1 cellular context compared by ENCODE assay signal in the genomic region with DNA sequence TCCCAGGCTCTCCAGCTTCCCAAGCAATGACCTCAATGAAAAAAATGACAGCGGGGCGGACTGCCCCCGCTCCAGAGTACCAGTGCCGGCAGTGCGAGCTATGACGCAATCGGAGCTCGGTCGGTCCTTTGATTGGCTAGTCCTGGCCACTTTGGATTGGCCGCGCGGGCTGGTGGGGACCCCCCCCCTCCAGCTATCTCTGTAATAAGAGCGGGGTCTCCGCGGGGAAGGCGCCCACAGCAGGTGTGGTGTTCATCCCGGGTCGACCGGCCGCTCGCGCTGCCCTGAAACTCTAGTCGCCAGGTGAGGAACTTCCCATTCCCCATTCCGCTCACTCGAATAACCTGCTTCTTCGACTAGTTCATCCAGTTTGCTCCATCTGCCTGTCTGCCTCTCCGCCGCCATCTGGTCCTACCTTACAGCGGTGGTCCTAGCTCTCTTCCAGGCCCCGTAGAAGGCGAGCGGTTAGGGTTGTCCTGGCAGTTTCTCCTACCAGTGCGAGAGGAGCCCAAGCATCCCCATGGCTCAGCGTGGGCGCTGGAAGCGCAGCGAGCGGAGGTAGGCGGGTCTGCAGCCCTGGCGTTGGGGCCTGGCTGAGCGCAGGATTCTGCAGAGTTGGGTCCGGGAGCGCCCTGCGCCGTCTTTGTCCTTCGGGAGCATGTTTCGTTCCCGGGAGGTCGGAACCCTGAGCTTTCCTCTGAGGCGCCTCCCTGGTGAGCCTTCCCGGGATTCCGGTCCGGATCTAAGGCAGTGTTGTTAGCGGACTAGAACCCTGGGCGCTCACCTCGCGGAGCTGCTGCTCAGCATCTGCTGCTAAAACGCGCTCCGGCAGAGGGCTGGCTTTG.
TF ChIP-seq lines count a peak whose summit lies in the region.

A gene with protein sequence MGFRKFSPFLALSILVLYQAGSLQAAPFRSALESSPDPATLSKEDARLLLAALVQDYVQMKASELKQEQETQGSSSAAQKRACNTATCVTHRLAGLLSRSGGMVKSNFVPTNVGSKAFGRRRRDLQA (plus strand): TSS at position 233 of the 845 bp plus-strand sequence. CDS start 1,126 bp downstream, outside the sequence.

TF ChIP-seq in HCT116, 20 proteins besides CTCF, POLR2A, EP300 and RAD21 (continued from another document):
- TF ChIP-seq CEBPB (IDR thresholded peaks at IDR 0.05; ENCODE audit: low read depth) (no peak), EZH2 (IDR thresholded peaks at IDR 0.05) (no peak), ZFX (IDR thresholded peaks at IDR 0.05) (no peak), ZNF274 (IDR thresholded peaks at IDR 0.05; ENCODE audit: low read depth, low read length) (no peak), EZH2phosphoT487 (IDR thresholded peaks at IDR 0.05; ENCODE audit: borderline replicate concordance) (no peak)
- TF ChIP-seq, protein P1, sequence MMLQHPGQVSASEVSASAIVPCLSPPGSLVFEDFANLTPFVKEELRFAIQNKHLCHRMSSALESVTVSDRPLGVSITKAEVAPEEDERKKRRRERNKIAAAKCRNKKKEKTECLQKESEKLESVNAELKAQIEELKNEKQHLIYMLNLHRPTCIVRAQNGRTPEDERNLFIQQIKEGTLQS (IDR thresholded peaks at IDR 0.05) = no peak
- TF ChIP-seq, protein P2, sequence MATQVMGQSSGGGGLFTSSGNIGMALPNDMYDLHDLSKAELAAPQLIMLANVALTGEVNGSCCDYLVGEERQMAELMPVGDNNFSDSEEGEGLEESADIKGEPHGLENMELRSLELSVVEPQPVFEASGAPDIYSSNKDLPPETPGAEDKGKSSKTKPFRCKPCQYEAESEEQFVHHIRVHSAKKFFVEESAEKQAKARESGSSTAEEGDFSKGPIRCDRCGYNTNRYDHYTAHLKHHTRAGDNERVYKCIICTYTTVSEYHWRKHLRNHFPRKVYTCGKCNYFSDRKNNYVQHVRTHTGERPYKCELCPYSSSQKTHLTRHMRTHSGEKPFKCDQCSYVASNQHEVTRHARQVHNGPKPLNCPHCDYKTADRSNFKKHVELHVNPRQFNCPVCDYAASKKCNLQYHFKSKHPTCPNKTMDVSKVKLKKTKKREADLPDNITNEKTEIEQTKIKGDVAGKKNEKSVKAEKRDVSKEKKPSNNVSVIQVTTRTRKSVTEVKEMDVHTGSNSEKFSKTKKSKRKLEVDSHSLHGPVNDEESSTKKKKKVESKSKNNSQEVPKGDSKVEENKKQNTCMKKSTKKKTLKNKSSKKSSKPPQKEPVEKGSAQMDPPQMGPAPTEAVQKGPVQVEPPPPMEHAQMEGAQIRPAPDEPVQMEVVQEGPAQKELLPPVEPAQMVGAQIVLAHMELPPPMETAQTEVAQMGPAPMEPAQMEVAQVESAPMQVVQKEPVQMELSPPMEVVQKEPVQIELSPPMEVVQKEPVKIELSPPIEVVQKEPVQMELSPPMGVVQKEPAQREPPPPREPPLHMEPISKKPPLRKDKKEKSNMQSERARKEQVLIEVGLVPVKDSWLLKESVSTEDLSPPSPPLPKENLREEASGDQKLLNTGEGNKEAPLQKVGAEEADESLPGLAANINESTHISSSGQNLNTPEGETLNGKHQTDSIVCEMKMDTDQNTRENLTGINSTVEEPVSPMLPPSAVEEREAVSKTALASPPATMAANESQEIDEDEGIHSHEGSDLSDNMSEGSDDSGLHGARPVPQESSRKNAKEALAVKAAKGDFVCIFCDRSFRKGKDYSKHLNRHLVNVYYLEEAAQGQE (IDR thresholded peaks at IDR 0.05; ENCODE audit: low read depth) = no peak
TF ChIP-seq in HCT116: peak in this region for 0.
